12 cellular contexts compared by ENCODE assay signal in the genomic region with DNA sequence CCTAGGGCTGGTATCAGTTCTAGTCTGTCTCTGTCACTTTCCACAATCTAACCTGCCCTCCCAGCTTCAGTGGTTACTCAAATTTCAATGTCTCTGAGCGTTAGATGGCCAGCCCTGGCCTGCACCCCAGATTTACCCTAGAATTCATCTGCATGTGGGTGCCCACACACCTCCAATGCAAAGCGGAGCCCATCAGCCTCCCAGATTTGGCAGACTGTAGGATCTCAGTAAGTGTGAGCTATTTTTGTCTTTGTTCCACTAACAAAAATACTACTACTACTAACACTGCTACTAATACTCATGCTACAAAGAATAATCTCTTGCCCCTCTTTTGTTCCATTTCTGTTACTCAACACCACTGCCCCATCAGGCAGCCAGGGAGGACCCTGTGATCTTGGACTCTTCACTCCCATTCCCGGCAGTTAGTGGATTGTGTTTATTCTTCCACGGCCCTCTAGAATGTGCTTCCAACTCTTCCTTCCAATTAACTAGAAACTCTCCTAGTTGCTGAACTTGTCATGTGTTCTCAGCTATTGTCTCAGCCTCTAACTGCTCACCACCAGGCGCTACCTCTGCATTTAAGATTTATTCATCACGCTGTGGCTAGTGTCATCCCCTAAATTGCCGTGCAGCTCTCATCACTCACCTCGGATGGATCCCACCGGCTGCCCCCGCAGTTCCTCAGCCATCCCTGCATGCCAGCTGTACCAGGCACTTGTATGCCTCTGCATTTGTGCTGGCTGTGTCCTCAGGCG.
DNase-seq lines count a peak whose midpoint lies in the region; ATAC-seq, FAIRE-seq and TF ChIP-seq lines count a peak whose summit lies in the region.
"Had no signal": no experiment of that assay in that cellular context is flagged by ENCODE, and none has a peak within 500 bp of the region (broad histone marks: within the 10 kb centered on the region; RNA-seq: fewer than 3 reads in every experiment).

No MANE protein-coding gene starts in this region.

- TF ChIP-seq EP300 in upper lobe of left lung (IDR thresholded peaks at IDR 0.05) = peak in 1 of 4 donors; percentile 3

- no peak for DNase-seq in activated naive CD4-positive, alpha-beta T cell treated with anti-CD3 and anti-CD28 coated beads for 36 hours
- no peak for DNase-seq in activated naive CD4-positive, alpha-beta T cell (lab: John Stamatoyannopoulos, UW)
- no peak for DNase-seq in dorsolateral prefrontal cortex
- DNase-seq in naive thymus-derived CD8-positive, alpha-beta T cell = no peak
- no peak for DNase-seq in upper lobe of left lung
- DNase-seq in mesendoderm = no peak
- DNase-seq in GM12892 (ENCODE audit: insufficient read length) = no peak
- DNase-seq: NCI-H1436 treated with DMSO at 0.1 percent for 48 hours; stimulated activated naive CD8-positive, alpha-beta T cell treated with anti-CD3 and anti-CD28 coated beads, Interleukin-15, Interleukin-2, amounts not matched to agents 100 U/mL and 50 U/mL, for 24 hours had no signal

- CTCF ChIA-PET in activated naive CD4-positive, alpha-beta T cell treated with anti-CD3 and anti-CD28 coated beads for 36 hours (lab: Charles Lee) = interaction anchor here (1.1 kb wide), 1 partner anchor 84 kb away, joined by 3 read pairs; no protein-coding TSS in a partner anchor

- H4K8ac ChIP-seq in mesendoderm (ENCODE audit: low read depth, low read length) = no peak overlapping the region

- no peak overlapping the region for H2AK5ac ChIP-seq in mesendoderm (ENCODE audit: low read length)

- no peaks in the 10 kb centered on the region for H3K79me1 ChIP-seq in mesendoderm (ENCODE audit: low read length)

- POLR2A ChIA-PET in naive thymus-derived CD8-positive, alpha-beta T cell (lab: Charles Lee) = interaction anchor here (1.5 kb wide), 1 partner anchor 27 kb away, joined by 4 read pairs; no protein-coding TSS in a partner anchor

- no peak overlapping the region for H3K18ac ChIP-seq in mesendoderm (ENCODE audit: low read length)

- intact Hi-C loops in activated naive CD4-positive, alpha-beta T cell treated with anti-CD3 and anti-CD28 coated beads for 36 hours (cut with micrococcal nuclease) = no loop called here
- intact Hi-C loops in dorsolateral prefrontal cortex (cut with DNase I) = loop anchor here in 1 of 2 donors (10.0 kb wide), 1 partner anchor 60 kb away; no protein-coding TSS in a partner anchor

- TF ChIP-seq CTCF in dorsolateral prefrontal cortex (IDR thresholded peaks at IDR 0.05 in 54 of 56, conservative IDR thresholded peaks at IDR 0.05 in 2 of 56; ENCODE audit: low read depth in 1 of 56, partially characterized antibody in 56 of 56) = no peak
- TF ChIP-seq CTCF in upper lobe of left lung (IDR thresholded peaks at IDR 0.05) = no peak

- no peaks in the 10 kb centered on the region for H3K79me2 ChIP-seq in mesendoderm (ENCODE audit: control insufficient read depth, insufficient read depth, low read length)

- no peak overlapping the region for H3K4me3 ChIP-seq in dorsolateral prefrontal cortex
- H3K4me3 ChIP-seq in upper lobe of left lung = no peak overlapping the region
- H3K4me3 ChIP-seq in mesendoderm (ENCODE audit: low read length) = no peak overlapping the region

- no peaks in the 10 kb centered on the region for H3K9me3 Mint-ChIP-seq in activated naive CD4-positive, alpha-beta T cell treated with anti-CD3 and anti-CD28 coated beads for 36 hours
- no peaks in the 10 kb centered on the region for H3K9me3 Mint-ChIP-seq in naive thymus-derived CD8-positive, alpha-beta T cell
- H3K9me3 Mint-ChIP-seq: neural crest cell had no signal

- H3K36me3 ChIP-seq in upper lobe of left lung (peaks cover 6 to 37% (median 17%) of the 10 kb centered on the region in 4 donors), mesendoderm (ENCODE audit: control insufficient read depth, insufficient read depth, low read length) (no peaks in the 10 kb centered on the region)

- H2BK120ac ChIP-seq in mesendoderm (ENCODE audit: low read depth, low read length) = no peak overlapping the region

- H3K23ac ChIP-seq in mesendoderm (ENCODE audit: low read length) = no peak overlapping the region

- WGBS in upper lobe of left lung, 2 donors = 80 to 88% methylated on average over 11 of the region's 11 CpGs
- no CpG with 5 or more reads among the region's 11 CpGs for WGBS in mesendoderm (ENCODE audit: extremely low coverage, insufficient coverage, low lambda C conversion rate)

- H3K4me1 ChIP-seq in upper lobe of left lung (peaks cover 28 to 41% (median 34%) of the 10 kb centered on the region in 4 donors), mesendoderm (ENCODE audit: control insufficient read depth, low read depth, low read length) (no peaks in the 10 kb centered on the region)

- TF ChIP-seq POLR2A in upper lobe of left lung (IDR thresholded peaks at IDR 0.05) (no peak), GM12892 (IDR thresholded peaks at IDR 0.05; ENCODE audit: low read depth, low read length) (no peak)

- H4K5ac ChIP-seq in mesendoderm (ENCODE audit: low read length) = no peak overlapping the region

- H3K27ac ChIP-seq in dorsolateral prefrontal cortex (peak overlapping the region in 51 of 59 donors; percentile 11 to 88 (median 63)), upper lobe of left lung (peak overlapping the region; percentile 48 to 72 (median 62)), mesendoderm (ENCODE audit: low read depth, low read length) (no peak overlapping the region)

- H3K4me1 Mint-ChIP-seq in activated naive CD4-positive, alpha-beta T cell treated with anti-CD3 and anti-CD28 coated beads for 36 hours (ENCODE audit: low read depth) = peaks cover 53% of the 10 kb centered on the region
- peaks cover 6 to 31% (median 18%) of the 10 kb centered on the region in 4 donors for H3K4me1 Mint-ChIP-seq in naive thymus-derived CD8-positive, alpha-beta T cell

- H3K27ac Mint-ChIP-seq in activated naive CD4-positive, alpha-beta T cell treated with anti-CD3 and anti-CD28 coated beads for 36 hours = peak overlapping the region; percentile 47
- peak overlapping the region; percentile 69 to 93 (median 84) for H3K27ac Mint-ChIP-seq in naive thymus-derived CD8-positive, alpha-beta T cell

- no peak overlapping the region for H2BK5ac ChIP-seq in mesendoderm (ENCODE audit: low read length)

- no peaks in the 10 kb centered on the region for H3K9me3 ChIP-seq in upper lobe of left lung

- H2BK15ac ChIP-seq in mesendoderm (replicated peaks; ENCODE audit: low read depth) = no peak overlapping the region

- H3K27me3 ChIP-seq in dorsolateral prefrontal cortex (no peaks in the 10 kb centered on the region), upper lobe of left lung (no peaks in the 10 kb centered on the region), mesendoderm (ENCODE audit: insufficient read depth, low read length, poor library complexity) (no peaks in the 10 kb centered on the region)

- FAIRE-seq in GM12892 (lab: Jason Lieb, UNC) = no peak

- peaks cover 62% of the 10 kb centered on the region for H3K36me3 Mint-ChIP-seq in activated naive CD4-positive, alpha-beta T cell treated with anti-CD3 and anti-CD28 coated beads for 36 hours (ENCODE audit: low read depth)
- peaks cover 11 to 97% (median 44%) of the 10 kb centered on the region in 3 donors for H3K36me3 Mint-ChIP-seq in naive thymus-derived CD8-positive, alpha-beta T cell

- H3K4ac ChIP-seq in mesendoderm (ENCODE audit: low read depth, low read length) = no peak overlapping the region

- H3K4me2 ChIP-seq in mesendoderm (ENCODE audit: low read length) = no peak overlapping the region

- no peak overlapping the region for H3K56ac ChIP-seq in mesendoderm (ENCODE audit: low read length)

- no peak overlapping the region for H3K9ac ChIP-seq in mesendoderm (ENCODE audit: low read length)

- no peak for ATAC-seq in naive thymus-derived CD8-positive, alpha-beta T cell
- no peak for ATAC-seq in upper lobe of left lung (ENCODE audit: low FRiP score in 2 of 2)
- no peak for ATAC-seq in HG03045 (IDR thresholded peaks at IDR 0.05; ENCODE audit: unreplicated experiment)
- ATAC-seq: SK-N-SH treated with all-trans-retinoic acid at 6 μM for 48 hours; stimulated activated naive CD8-positive, alpha-beta T cell treated with anti-CD3 and anti-CD28 coated beads, Interleukin-15, Interleukin-2, amounts not matched to agents 100 U/mL and 50 U/mL, for 24 hours had no signal

- H3K4me3 Mint-ChIP-seq in activated naive CD4-positive, alpha-beta T cell treated with anti-CD3 and anti-CD28 coated beads for 36 hours = no peak overlapping the region
- peak overlapping the region in 1 of 10 donors; percentile 40 for H3K4me3 Mint-ChIP-seq in naive thymus-derived CD8-positive, alpha-beta T cell
- H3K4me3 Mint-ChIP-seq: neural crest cell had no signal

- no peaks in the 10 kb centered on the region for H3K27me3 Mint-ChIP-seq in activated naive CD4-positive, alpha-beta T cell treated with anti-CD3 and anti-CD28 coated beads for 36 hours (ENCODE audit: low read depth)
- no peaks in the 10 kb centered on the region for H3K27me3 Mint-ChIP-seq in naive thymus-derived CD8-positive, alpha-beta T cell
